8 cellular contexts compared by ENCODE assay signal in genomic region chr16:89507834-89508590, GRCh38. TPM values are rescaled to one million over a fixed set of nuclear protein-coding genes. Genes with fewer than 3 reads are reported as not detected.
A peak's percentile ranks its signal among the peaks of the same experiment; 100 is the strongest.
DNase-seq lines count a peak whose midpoint lies in the region; ATAC-seq and TF ChIP-seq lines count a peak whose summit lies in the region.

TSS of gene SPG7 (plus strand) at chr16:89508403. CDS start at chr16:89508418, 15 bp downstream.

- H3K27me3 ChIP-seq in kidney epithelial cell (ENCODE audit: control insufficient read depth, insufficient read depth, low read length), result no peaks in the 10 kb centered on the region

- no peak for DNase-seq in AG09309 (ENCODE audit: low read depth)
- peak; percentile 84 for DNase-seq in NCI-H460 (ENCODE audit: extremely low read depth, low read depth)
- DNase-seq in activated CD4-positive, CD25-positive, alpha-beta regulatory T cell treated with anti-CD3 and anti-CD28 coated beads, Interleukin-2, amount 50 U/mL, for 72 hours, result peak; percentile 95
- DNase-seq in cerebellar cortex (ENCODE audit: low spot score), result peak; percentile 73
- DNase-seq in kidney epithelial cell (ENCODE audit: low read depth), result no peak
- DNase-seq in stimulated activated CD4-positive, alpha-beta T cell treated with anti-CD3 and anti-CD28 coated beads, Interleukin-15, amount 100 ng/mL, for 24 hours, result peak; percentile 90

- no peak for TF ChIP-seq CTCF in AG09309 (IDR thresholded peaks at IDR 0.05; ENCODE audit: control insufficient read depth, insufficient read depth, low read depth, low read length, missing control alignments)
- TF ChIP-seq CTCF in kidney epithelial cell (IDR thresholded peaks at IDR 0.05; ENCODE audit: insufficient read depth, low read length, poor library complexity, severe bottlenecking), result no peak

- no peaks in the 10 kb centered on the region for H3K36me3 ChIP-seq in kidney epithelial cell (ENCODE audit: control insufficient read depth, insufficient read depth, low read length)

- H3K4me3 ChIP-seq in AG09309 (ENCODE audit: control insufficient read depth, low read depth, low read length) (peak within 1 kb of the TSS; percentile 77), kidney epithelial cell (ENCODE audit: low read depth, low read length) (peak within 1 kb of the TSS; percentile 62)

- ATAC-seq in GM18907 (IDR thresholded peaks at IDR 0.05; ENCODE audit: unreplicated experiment) (peak; percentile 72), HG03135 (IDR thresholded peaks at IDR 0.05; ENCODE audit: unreplicated experiment) (peak; percentile 64)

RNA-seq across cellular contexts. Expression of gene SPG7, which starts in this region (rescaled TPM):
- 68.3 and 94.2 TPM in 2 replicates for total RNA-seq in NCI-H460 (2014; rRNA removed; shearing (Covaris generic))
- 424 and 543 TPM in 2 replicates for polyA plus RNA-seq in NCI-H460 (2014; cell fraction: nucleus; rRNA removed)
- 126 and 144 TPM in 2 replicates for total RNA-seq in kidney epithelial cell

Comparison
In these comparisons a context has a peak if more than half of its experiments do, and no peak if none do; other contexts are left out.
1. DNase-seq: peak in NCI-H460 (single experiment), activated CD4-positive, CD25-positive, alpha-beta regulatory T cell treated with anti-CD3 and anti-CD28 coated beads, Interleukin-2, amount 50 U/mL, for 72 hours (single experiment), cerebellar cortex (single experiment) and stimulated activated CD4-positive, alpha-beta T cell treated with anti-CD3 and anti-CD28 coated beads, Interleukin-15, amount 100 ng/mL, for 24 hours (single experiment); none in AG09309 (single experiment) and kidney epithelial cell (single experiment).